In the genomic region with DNA sequence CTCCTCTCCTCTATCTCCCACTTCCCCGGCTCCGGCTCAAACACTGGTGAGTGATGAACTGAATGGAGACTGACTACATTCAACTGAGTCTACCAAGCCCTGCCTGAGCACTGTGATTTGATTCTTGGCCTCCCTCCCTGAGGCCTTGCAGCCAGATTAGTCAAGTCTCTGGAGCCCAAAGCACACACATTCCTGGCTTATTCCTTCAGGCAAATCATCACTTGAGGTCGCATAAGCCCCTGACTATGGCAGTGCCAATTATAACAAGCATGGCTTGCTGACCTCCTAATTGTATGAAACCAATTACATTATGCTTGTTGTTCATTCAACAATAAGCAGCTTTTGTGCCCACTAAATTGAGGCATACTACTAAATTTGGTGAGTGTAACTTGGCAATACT, we compare ENCODE assay signal across 17 cellular contexts. TPM values are rescaled to one million over a fixed set of nuclear protein-coding genes. Genes with fewer than 3 reads are reported as not detected.
A peak's percentile ranks its signal among the peaks of the same experiment; 100 is the strongest.
DNase-seq lines count a peak whose midpoint lies in the region; ATAC-seq and TF ChIP-seq lines count a peak whose summit lies in the region.
"Had no signal": no experiment of that assay in that cellular context is flagged by ENCODE, and none has a peak within 500 bp of the region (broad histone marks: within the 10 kb centered on the region; RNA-seq: fewer than 3 reads in every experiment).

No MANE protein-coding gene starts in this region.

- H3K4me3 ChIP-seq in fibroblast of lung (replicated peaks in 1 of 4; ENCODE audit: control extremely low read depth in 1 of 4, insufficient read depth in 1 of 4, low read depth in 3 of 4, low read length in 4 of 4): no peak overlapping the region
- H3K4me3 ChIP-seq: colonic mucosa had no signal

- ATAC-seq in GM18498 (IDR thresholded peaks at IDR 0.05; ENCODE audit: unreplicated experiment) (no peak), GM18858 (IDR thresholded peaks at IDR 0.05; ENCODE audit: unreplicated experiment) (no peak)
- ATAC-seq: activated CD8-positive, alpha-beta memory T cell treated with anti-CD3 and anti-CD28 coated beads, Interleukin-2, amount 10 ng/mL, durations not matched to agents 7 days and 5 days; activated naive CD4-positive, alpha-beta T cell treated with anti-CD3 and anti-CD28 coated beads, Interleukin-2, amount 50 U/mL, for 72 hours had no signal

- no peaks in the 10 kb centered on the region for H4K20me1 ChIP-seq in fibroblast of lung (ENCODE audit: control insufficient read depth, extremely low read depth, insufficient read depth, low read length)

- CTCF ChIA-PET in RWPE1 (lab: Yijun Ruan, JAX): no interaction called here

- no peaks in the 10 kb centered on the region for H3K36me3 ChIP-seq in fibroblast of lung (ENCODE audit: control insufficient read depth, insufficient read depth, low read length)
- H3K36me3 ChIP-seq: colonic mucosa had no signal

- POLR2A ChIA-PET in RWPE1 (lab: Yijun Ruan, JAX; ENCODE audit: low non-redundant PET): no interaction called here

- DNase-seq in Daoy (ENCODE audit: low read depth): peak; percentile 62
- no peak for DNase-seq in RWPE1 (ENCODE audit: low spot score)
- peak in 1 of 2 donors; percentile 84 for DNase-seq in fibroblast of lung (ENCODE audit: low read depth in 2 of 2)
- peak; percentile 34 for DNase-seq in putamen (ENCODE audit: low spot score)
- no peak for DNase-seq in activated naive CD4-positive, alpha-beta T cell treated with anti-CD3 and anti-CD28 coated beads, Interleukin-2, amount 50 U/mL, for 16 hours
- no peak for DNase-seq in DMS153 treated with DMSO at 0.1 percent for 48 hours (lab: John Stamatoyannopoulos, UW; ENCODE audit: unreplicated experiment)
- DNase-seq: activated CD8-positive, alpha-beta memory T cell treated with anti-CD3 and anti-CD28 coated beads, Interleukin-2, amount 10 ng/mL, durations not matched to agents 7 days and 5 days; C1 segment of cervical spinal cord; colonic mucosa; GDM1; NCI-H1436; SHP77; stimulated activated CD4-positive, alpha-beta T cell treated with anti-CD3 and anti-CD28 coated beads, Interleukin-2, amount 100 ng/mL, for 24 hours had no signal

- H3K79me2 ChIP-seq in fibroblast of lung (ENCODE audit: control insufficient read depth, insufficient read depth, low read length): no peaks in the 10 kb centered on the region

- TF ChIP-seq CTCF in RWPE1 (conservative IDR thresholded peaks at IDR 0.05; ENCODE audit: low read depth): no peak
- TF ChIP-seq CTCF in fibroblast of lung (conservative IDR thresholded peaks at IDR 0.05 in 1 of 2, IDR thresholded peaks at IDR 0.05 in 1 of 2; ENCODE audit: low read depth in 1 of 2, low read length in 2 of 2): no peak

- H3K9ac ChIP-seq in fibroblast of lung (ENCODE audit: insufficient read depth, low read length): no peak overlapping the region

- peaks cover 22% of the 10 kb centered on the region for H3K4me1 ChIP-seq in fibroblast of lung (ENCODE audit: control insufficient read depth, extremely low read depth, insufficient read depth, low read length)
- H3K4me1 ChIP-seq: colonic mucosa had no signal

- H2AFZ ChIP-seq in fibroblast of lung (ENCODE audit: low read length): no peak overlapping the region

- no peaks in the 10 kb centered on the region for H3K27me3 ChIP-seq in fibroblast of lung (ENCODE audit: control insufficient read depth, insufficient read depth, low read length)
- H3K27me3 ChIP-seq: colonic mucosa had no signal

- H3K9me3 ChIP-seq in fibroblast of lung (ENCODE audit: control insufficient read depth, insufficient read depth, low read depth, low read length): no peaks in the 10 kb centered on the region
- H3K9me3 ChIP-seq: colonic mucosa had no signal

- H3K27ac ChIP-seq in RWPE1 (peak overlapping the region; percentile 65), fibroblast of lung (ENCODE audit: insufficient read depth, low read length) (peak overlapping the region; percentile 61)
- H3K27ac ChIP-seq: colonic mucosa had no signal

- H3K4me2 ChIP-seq in fibroblast of lung (ENCODE audit: extremely low read depth, insufficient read depth, low read length): peak overlapping the region; percentile 41

RNA-seq across cellular contexts. Expression of gene EFEMP1, which starts 34.6 kb away (rescaled TPM):
- total RNA-seq in Daoy (2014; rRNA removed; shearing (Covaris generic)): 290 and 292 TPM in 2 replicates
- total RNA-seq in fibroblast of lung: 467 and 615 TPM in 2 replicates
- 406 and 724 TPM in 2 replicates for polyA plus RNA-seq in fibroblast of lung
- 212 and 335 TPM in 2 replicates for polyA plus RNA-seq in fibroblast of lung (2012)
- 206 and 268 TPM in 2 replicates for polyA minus RNA-seq in fibroblast of lung (ENCODE audit: low replicate concordance)
- total RNA-seq: activated CD8-positive, alpha-beta memory T cell treated with anti-CD3 and anti-CD28 coated beads, Interleukin-2, amount 10 ng/mL, durations not matched to agents 7 days and 5 days; activated naive CD4-positive, alpha-beta T cell treated with anti-CD3 and anti-CD28 coated beads, Interleukin-2, amount 50 U/mL, for 72 hours had no signal
- polyA plus RNA-seq: IgD-negative memory B cell had no signal

Comparison
In these comparisons a context has a peak if more than half of its experiments do, and no peak if none do; other contexts are left out.
1. DNase-seq: peak in Daoy (single experiment) and putamen (single experiment); none in RWPE1 (single experiment), activated naive CD4-positive, alpha-beta T cell treated with anti-CD3 and anti-CD28 coated beads, Interleukin-2, amount 50 U/mL, for 16 hours (single experiment) and DMS153 treated with DMSO at 0.1 percent for 48 hours (single experiment).